9 cellular contexts compared by ENCODE assay signal in genomic region chr1:228104526-228105251, GRCh38. TPM values are rescaled to one million over a fixed set of nuclear protein-coding genes. Genes with fewer than 3 reads are reported as not detected.
DNase-seq lines count a peak whose midpoint lies in the region; ATAC-seq and TF ChIP-seq lines count a peak whose summit lies in the region.
"Had no signal": no experiment of that assay in that cellular context is flagged by ENCODE, and none has a peak within 500 bp of the region (broad histone marks: within the 10 kb centered on the region; RNA-seq: fewer than 3 reads in every experiment).

No MANE protein-coding gene starts in this region.

- ATAC-seq in HG03280 (IDR thresholded peaks at IDR 0.05; ENCODE audit: unreplicated experiment), result no peak
- ATAC-seq in HG02884 (IDR thresholded peaks at IDR 0.05; ENCODE audit: unreplicated experiment), result no peak
- ATAC-seq in GM21717 (IDR thresholded peaks at IDR 0.05; ENCODE audit: unreplicated experiment), result no peak

- H2AFZ ChIP-seq in neural progenitor cell (replicated peaks), result no peak overlapping the region

- H3K4me1 ChIP-seq in DOHH2 (ENCODE audit: control insufficient read depth, low read length), result peaks cover 34% of the 10 kb centered on the region
- peaks cover 20 to 31% of the 10 kb centered on the region in 2 donors for H3K4me1 ChIP-seq in adrenal gland (replicated peaks in 1 of 2)
- peaks cover 11% of the 10 kb centered on the region for H3K4me1 ChIP-seq in neural progenitor cell

- H3K4me3 Mint-ChIP-seq in IgD-negative memory B cell (peak overlapping the region; percentile 44 to 97 (median 66)), neural progenitor cell (peak overlapping the region; percentile 95)

- H3K27me3 ChIP-seq in DOHH2 (ENCODE audit: control insufficient read depth, low read length) (no peaks in the 10 kb centered on the region), adrenal gland (no peaks in the 10 kb centered on the region), neural progenitor cell (peaks cover under 1% of the 10 kb centered on the region)

- H3K9me2 ChIP-seq in DOHH2 (replicated peaks; ENCODE audit: control insufficient read depth, low read length), result no peaks in the 10 kb centered on the region

- H3K9me3 ChIP-seq in DOHH2 (ENCODE audit: control insufficient read depth, insufficient read depth, low read length) (no peaks in the 10 kb centered on the region), adrenal gland (replicated peaks in 1 of 3) (no peaks in the 10 kb centered on the region), neural progenitor cell (ENCODE audit: low read depth) (no peaks in the 10 kb centered on the region)

- H4K20me1 ChIP-seq in DOHH2 (ENCODE audit: control insufficient read depth, insufficient read depth, low read depth, low read length), result no peaks in the 10 kb centered on the region; the same call in 1 of the 2 replicates
- peaks cover 15% of the 10 kb centered on the region for H4K20me1 ChIP-seq in neural progenitor cell (ENCODE audit: low read depth)

- H3K4me2 ChIP-seq in DOHH2 (ENCODE audit: low read length) (peak overlapping the region; percentile 63), neural progenitor cell (no peak overlapping the region)

- H3K9me3 Mint-ChIP-seq in IgD-negative memory B cell, result no peaks in the 10 kb centered on the region
- no peaks in the 10 kb centered on the region for H3K9me3 Mint-ChIP-seq in neural progenitor cell

- TF ChIP-seq POLR2A in adrenal gland (IDR thresholded peaks at IDR 0.05), result no peak

- H3K27ac ChIP-seq in DOHH2 (ENCODE audit: low read depth, low read length), result no peak overlapping the region
- H3K27ac ChIP-seq in adrenal gland, result peak overlapping the region in 2 of 5 donors; percentile 49 to 95
- no peak overlapping the region for H3K27ac ChIP-seq in neural progenitor cell

- intact Hi-C loops in adrenal gland (cut with DNase I), result no loop called here

- H3K4me1 Mint-ChIP-seq in IgD-negative memory B cell (peaks cover 9 to 24% (median 22%) of the 10 kb centered on the region in 3 donors), neural progenitor cell (peaks cover 27% of the 10 kb centered on the region)

- peaks cover 45% of the 10 kb centered on the region for H3K79me2 ChIP-seq in DOHH2 (ENCODE audit: control insufficient read depth, low read length)
- H3K79me2 ChIP-seq in neural progenitor cell (ENCODE audit: low read depth), result peaks cover 30% of the 10 kb centered on the region

- H3K4me3 ChIP-seq in DOHH2 (ENCODE audit: low read length), result peak overlapping the region; percentile 93
- H3K4me3 ChIP-seq in adrenal gland, result no peak overlapping the region
- H3K4me3 ChIP-seq in neural progenitor cell, result no peak overlapping the region

- H3F3A ChIP-seq in DOHH2 (ENCODE audit: control insufficient read depth, insufficient read depth) (peaks cover 16% of the 10 kb centered on the region), neural progenitor cell (ENCODE audit: low read depth) (peaks cover 17% of the 10 kb centered on the region)

- whole genome bisulfite sequencing in adrenal gland, 4 donors, result 43 to 78% (median 56%) methylated on average over 2 to 6 of the region's 6 CpGs

- DNase-seq in adrenal gland (peak in 6 of 7 donors; percentile 55 to 82 (median 76)), neural progenitor cell (ENCODE audit: low spot score) (no peak)
- DNase-seq: occipital lobe, SHP77 treated with DMSO at 0.1 percent for 48 hours had no signal

- peak overlapping the region; percentile 74 to 92 (median 86) for H3K27ac Mint-ChIP-seq in IgD-negative memory B cell
- H3K27ac Mint-ChIP-seq in neural progenitor cell, result peak overlapping the region; percentile 47

- no peaks in the 10 kb centered on the region for H3K36me3 Mint-ChIP-seq in IgD-negative memory B cell
- peaks cover 4% of the 10 kb centered on the region for H3K36me3 Mint-ChIP-seq in neural progenitor cell

- TF ChIP-seq CTCF in DOHH2 (IDR thresholded peaks at IDR 0.05; ENCODE audit: low read depth, low read length, poor library complexity, severe bottlenecking), result no peak
- no peak for TF ChIP-seq CTCF in adrenal gland (IDR thresholded peaks at IDR 0.05)
- TF ChIP-seq CTCF in neural progenitor cell (IDR thresholded peaks at IDR 0.05), result no peak

- no peak overlapping the region for H3K9ac ChIP-seq in neural progenitor cell

- H3K36me3 ChIP-seq in DOHH2 (ENCODE audit: control insufficient read depth, low read length), result peaks cover 42% of the 10 kb centered on the region
- H3K36me3 ChIP-seq in adrenal gland (replicated peaks in 1 of 2), result peaks cover 0 to 40% of the 10 kb centered on the region in 2 donors
- H3K36me3 ChIP-seq in neural progenitor cell, result no peaks in the 10 kb centered on the region

- H3K27me3 Mint-ChIP-seq in IgD-negative memory B cell, result no peaks in the 10 kb centered on the region
- H3K27me3 Mint-ChIP-seq in neural progenitor cell (ENCODE audit: insufficient read depth, low read depth), result peaks cover 15% of the 10 kb centered on the region

RNA-seq across cellular contexts. Expression of gene C1orf35, which starts 1.6 kb away (rescaled TPM):
- polyA plus RNA-seq in IgD-negative memory B cell (15.8 TPM), adrenal gland (10 to 100 TPM in 2 of 3 donors, 1 to 10 TPM in 1; 5.0 to 42.0 (median 36.0) TPM)
- total RNA-seq in adrenal gland (10 to 100 TPM in 6 of 8 donors, 1 to 10 TPM in 2; 8.0 to 24.8 (median 15.4) TPM), neural progenitor cell (ENCODE audit: low replicate concordance) (11.8 and 19.7 TPM in 2 replicates)

RNA-seq across cellular contexts. Expression of gene MRPL55, which starts 4.4 kb away (rescaled TPM):
- polyA plus RNA-seq in IgD-negative memory B cell, result 146 TPM
- 100 to 1,000 TPM in 2 of 8 donors, 10 to 100 TPM in 6; 56.4 to 120 (median 70.8) TPM for total RNA-seq in adrenal gland
- polyA plus RNA-seq in adrenal gland, result 100 to 1,000 TPM in 2 of 3 donors, 10 to 100 TPM in 1; 25.1 to 309 (median 303) TPM
- total RNA-seq in neural progenitor cell (ENCODE audit: low replicate concordance), result 42.4 and 68.3 TPM in 2 replicates

RNA-seq across cellular contexts. Expression of gene ARF1, which starts 22.2 kb away (rescaled TPM):
- polyA plus RNA-seq in IgD-negative memory B cell (428 TPM), adrenal gland (100 to 1,000 TPM; 274 to 510 (median 384) TPM)
- total RNA-seq in adrenal gland (100 to 1,000 TPM; 345 to 611 (median 381) TPM), neural progenitor cell (ENCODE audit: low replicate concordance) (95.1 and 147 TPM in 2 replicates)

RNA-seq across cellular contexts. Expression of gene GUK1, which starts 35.4 kb away (rescaled TPM):
- polyA plus RNA-seq in IgD-negative memory B cell, result 250 TPM
- 100 to 1,000 TPM; 162 to 427 (median 236) TPM for total RNA-seq in adrenal gland
- 100 to 1,000 TPM in 2 of 3 donors, 10 to 100 TPM in 1; 42.3 to 414 (median 388) TPM for polyA plus RNA-seq in adrenal gland
- total RNA-seq in neural progenitor cell (ENCODE audit: low replicate concordance), result 87.7 and 119 TPM in 2 replicates

RNA-seq across cellular contexts. Expression of gene GJC2, which starts 45.0 kb away (rescaled TPM):
- polyA plus RNA-seq in IgD-negative memory B cell, result not detected
- total RNA-seq in adrenal gland, result 1 to 10 TPM in 7 of 8 donors, under 1 TPM in 1; 0.87 to 4.1 (median 1.3) TPM
- 1 to 10 TPM in 2 of 3 donors, under 1 TPM in 1; 0.05 to 2.1 (median 1.8) TPM for polyA plus RNA-seq in adrenal gland
- 0.25 TPM in 1 of 2 replicates, not detected in the other for total RNA-seq in neural progenitor cell (ENCODE audit: low replicate concordance)
